Comparison of ENCODE assay signal across 8 cellular contexts in genomic region chr6:33788694-33789549, GRCh38.
DNase-seq lines count a peak whose midpoint lies in the region; TF ChIP-seq lines count a peak whose summit lies in the region.

LEMD2 (minus strand) TSS chr6:33789130; CDS start chr6:33789116, 14 bp downstream.

- H3K4me1 Mint-ChIP-seq in activated naive CD4-positive, alpha-beta T cell treated with anti-CD3 and anti-CD28 coated beads, Interleukin-2, amount 10 ng/mL, durations not matched to agents 7 days and 5 days: peaks cover 49% of the 10 kb centered on the region

- peak within 1 kb of the TSS; percentile 87 for H3K9ac ChIP-seq in SK-N-MC (ENCODE audit: insufficient read length)

- peak within 1 kb of the TSS; percentile 63 for H3K27ac ChIP-seq in SK-N-MC

- peak; percentile 56 for DNase-seq in GM04503 (ENCODE audit: low read depth)
- peak; percentile 73 for DNase-seq in HFF-Myc (ENCODE audit: extremely low read depth, low read depth)
- peak; percentile 91 for DNase-seq in NAMALWA (ENCODE audit: low spot score)
- DNase-seq in SK-N-MC (ENCODE audit: low read depth, low spot score): no peak
- DNase-seq in activated naive CD4-positive, alpha-beta T cell treated with anti-CD3 and anti-CD28 coated beads, Interleukin-2, amount 10 ng/mL, durations not matched to agents 7 days and 5 days: peak; percentile 93
- DNase-seq in germinal center (ENCODE audit: low spot score): peak; percentile 92
- DNase-seq in nucleus accumbens (lab: John Stamatoyannopoulos, UW): peak in 55 of 56 donors; percentile 64 to 95 (median 89)
- DNase-seq in superior temporal gyrus (ENCODE audit: extremely low spot score): peak; percentile 91

- no peak for TF ChIP-seq CTCF in HFF-Myc (IDR thresholded peaks at IDR 0.05; ENCODE audit: low read depth, low read length, missing control alignments)

- no peaks in the 10 kb centered on the region for H3K9me3 Mint-ChIP-seq in activated naive CD4-positive, alpha-beta T cell treated with anti-CD3 and anti-CD28 coated beads, Interleukin-2, amount 10 ng/mL, durations not matched to agents 7 days and 5 days

- H3K9me3 ChIP-seq in SK-N-MC (ENCODE audit: low read depth, low read length): no peaks in the 10 kb centered on the region

- H3K36me3 Mint-ChIP-seq in activated naive CD4-positive, alpha-beta T cell treated with anti-CD3 and anti-CD28 coated beads, Interleukin-2, amount 10 ng/mL, durations not matched to agents 7 days and 5 days: peaks cover 30% of the 10 kb centered on the region

- H3K4me3 Mint-ChIP-seq in activated naive CD4-positive, alpha-beta T cell treated with anti-CD3 and anti-CD28 coated beads, Interleukin-2, amount 10 ng/mL, durations not matched to agents 7 days and 5 days: peak within 1 kb of the TSS; percentile 87

- peaks cover 20% of the 10 kb centered on the region for H3K36me3 ChIP-seq in SK-N-MC (ENCODE audit: insufficient read depth, low read length)

- H3K4me3 ChIP-seq in HFF-Myc (replicated peaks; ENCODE audit: low read depth, low read length) (peak within 1 kb of the TSS; percentile 51), SK-N-MC (peak within 1 kb of the TSS; percentile 92)

- H3K27ac Mint-ChIP-seq in activated naive CD4-positive, alpha-beta T cell treated with anti-CD3 and anti-CD28 coated beads, Interleukin-2, amount 10 ng/mL, durations not matched to agents 7 days and 5 days: peak within 1 kb of the TSS; percentile 94

- peaks cover 19% of the 10 kb centered on the region for H3K27me3 Mint-ChIP-seq in activated naive CD4-positive, alpha-beta T cell treated with anti-CD3 and anti-CD28 coated beads, Interleukin-2, amount 10 ng/mL, durations not matched to agents 7 days and 5 days

- CTCF ChIA-PET in activated naive CD4-positive, alpha-beta T cell treated with anti-CD3 and anti-CD28 coated beads, Interleukin-2, amount 10 ng/mL, durations not matched to agents 7 days and 5 days (lab: Charles Lee): interaction anchor here (1.2 kb wide), 1 partner anchor 19 kb away, joined by 4 read pairs; no protein-coding TSS in a partner anchor
